Comparison of ENCODE assay signal across 8 cellular contexts in genomic region chr3:165837058-165837525, GRCh38. TPM values are rescaled to one million over a fixed set of nuclear protein-coding genes. Genes with fewer than 3 reads are reported as not detected.
A peak's percentile ranks its signal among the peaks of the same experiment; 100 is the strongest.
DNase-seq lines count a peak whose midpoint lies in the region; FAIRE-seq and TF ChIP-seq lines count a peak whose summit lies in the region.

TSS of gene BCHE (minus strand) at chr3:165837423. CDS start at chr3:165831033, 6,390 bp downstream.

- BruUV-seq in Calu3 (replicated peaks; lab: Mats Ljungman, UMichigan), result no TSS peak

- H3K27ac Mint-ChIP-seq in Calu3 (ENCODE audit: unreplicated experiment) (no peak within 1 kb of the TSS), nephron progenitor cell (peak within 1 kb of the TSS; percentile 64)

- TF ChIP-seq CTCF in Calu3 (IDR thresholded peaks at IDR 0.05; ENCODE audit: unreplicated experiment) (no peak), nephron progenitor cell (IDR thresholded peaks at IDR 0.05) (no peak), GM10266 (IDR thresholded peaks at IDR 0.05; ENCODE audit: control insufficient read depth, insufficient read depth, low read depth, missing control alignments) (no peak)

- CTCF ChIA-PET in Calu3 (lab: Charles Lee), result interaction anchor here (0.7 to 1.1 kb wide), 2 partner anchors 342 to 497 kb away, joined by 3 to 5 read pairs; no protein-coding TSS in a partner anchor

- no peak for TF ChIP-seq POLR2A in GM12891 (IDR thresholded peaks at IDR 0.05; ENCODE audit: low read depth, low read length)

- DNase-seq in Calu3 (peak; percentile 38), NCI-H524 (lab: John Stamatoyannopoulos, UW) (peak; percentile 34 to 66), epidermal melanocyte (ENCODE audit: insufficient read length, low spot score) (peak; percentile 32), nephron progenitor cell (peak; percentile 11), GM12891 (ENCODE audit: insufficient read length, low spot score) (no peak), GM10266 (ENCODE audit: extremely low spot score) (no peak), KBM-7 (no peak), RCC 7860 (ENCODE audit: low spot score) (no peak)

- no peaks in the 10 kb centered on the region for H3K4me1 Mint-ChIP-seq in Calu3 (ENCODE audit: low read depth, unreplicated experiment)
- peaks cover 27% of the 10 kb centered on the region for H3K4me1 Mint-ChIP-seq in nephron progenitor cell

- H3K36me3 Mint-ChIP-seq in Calu3 (ENCODE audit: insufficient read depth, unreplicated experiment) (no peaks in the 10 kb centered on the region), nephron progenitor cell (ENCODE audit: low read depth) (no peaks in the 10 kb centered on the region)

- H3K27me3 Mint-ChIP-seq in Calu3 (ENCODE audit: unreplicated experiment), result no peaks in the 10 kb centered on the region
- H3K27me3 Mint-ChIP-seq in nephron progenitor cell (ENCODE audit: low read depth, poor library complexity), result no peaks in the 10 kb centered on the region

- FAIRE-seq in GM12891 (lab: Jason Lieb, UNC), result no peak
- FAIRE-seq in RCC 7860 (lab: Jason Lieb, UNC), result no peak

- intact Hi-C loops in Calu3 (cut with micrococcal nuclease; ENCODE audit: unreplicated experiment), result loop anchor here (10.0 kb wide), 1 partner anchor 582 kb away; no protein-coding TSS in a partner anchor

- in situ Hi-C loops in KBM-7 (cut with MboI; ENCODE audit: low pct_unique_long_range_greater_than_20kb, low sequenced_read_pairs), result no loop called here

- peak within 1 kb of the TSS; percentile 57 for H3K4me3 Mint-ChIP-seq in Calu3 (ENCODE audit: low read depth, unreplicated experiment)
- peak within 1 kb of the TSS; percentile 85 for H3K4me3 Mint-ChIP-seq in nephron progenitor cell

- no peaks in the 10 kb centered on the region for H3K9me3 Mint-ChIP-seq in Calu3 (ENCODE audit: low read depth, unreplicated experiment)
- H3K9me3 Mint-ChIP-seq in nephron progenitor cell, result no peaks in the 10 kb centered on the region

TF ChIP-seq in GM12891, 5 proteins besides CTCF, POLR2A, EP300 and RAD21:
- TF ChIP-seq POU2F2 (IDR thresholded peaks at IDR 0.05; ENCODE audit: low read depth, low read length), result no peak

RNA-seq across cellular contexts. Expression of gene BCHE, which starts in this region (rescaled TPM):
- 1.3 TPM in 2 replicates for total RNA-seq in Calu3 (2022)
- not detected for polyA plus RNA-seq in GM12891 (2012; ENCODE audit: low read depth, missing spikeins)

Comparison
In these comparisons a context has a peak if more than half of its experiments do, and no peak if none do; other contexts are left out.
1. DNase-seq: peak in Calu3 (single experiment), NCI-H524 (2 of 2), epidermal melanocyte (single experiment) and nephron progenitor cell (single experiment); none in GM12891 (single experiment), GM10266 (single experiment), KBM-7 (single experiment) and RCC 7860 (single experiment).